In genomic region chr3:15064835-15065549, GRCh38 we compare ENCODE assay signal across 1 cellular context.
TF ChIP-seq lines count a peak whose summit lies in the region.

TSS of gene MRPS25 (minus strand) at chr3:15065315. CDS start at chr3:15065194, 121 bp downstream.

TF ChIP-seq in H1, 55 proteins besides CTCF, POLR2A, EP300 and RAD21 (continued from another document):
- TF ChIP-seq BACH1 (IDR thresholded peaks at IDR 0.05; ENCODE audit: low read length) = no peak; the same call in 1 of the 2 replicates
- 0 out of 2 replicates have a peak, but pooled peaks have one; percentile 17 for TF ChIP-seq SP1 (IDR thresholded peaks at IDR 0.05; ENCODE audit: low read depth, low read length)
- no peak for TF ChIP-seq EZH2 (IDR thresholded peaks at IDR 0.05; ENCODE audit: low read depth, low read length, severe bottlenecking)
- no peak for TF ChIP-seq TEAD4 (IDR thresholded peaks at IDR 0.05; ENCODE audit: low read depth, low read length)
- no peak for TF ChIP-seq CEBPB (IDR thresholded peaks at IDR 0.05; ENCODE audit: low read depth, low read length)
- no peak for TF ChIP-seq SUZ12 (IDR thresholded peaks at IDR 0.05; ENCODE audit: low read length)
- no peak; the same call in 1 of the 2 replicates for TF ChIP-seq YY1 (IDR thresholded peaks at IDR 0.05; ENCODE audit: low read depth, low read length)
- 0 out of 2 replicates have a peak, but pooled peaks have one; percentile 18 for TF ChIP-seq ATF2 (IDR thresholded peaks at IDR 0.05; ENCODE audit: low read length)
- no peak for TF ChIP-seq TCF12 (IDR thresholded peaks at IDR 0.05; ENCODE audit: low read depth, low read length)
- no peak for TF ChIP-seq BCL11A (IDR thresholded peaks at IDR 0.05; ENCODE audit: low read depth in 2 of 2, low read length in 2 of 2)
- TF ChIP-seq SIX5 (IDR thresholded peaks at IDR 0.05; ENCODE audit: low read depth, low read length) = peak; percentile 73
- TF ChIP-seq, protein P1, sequence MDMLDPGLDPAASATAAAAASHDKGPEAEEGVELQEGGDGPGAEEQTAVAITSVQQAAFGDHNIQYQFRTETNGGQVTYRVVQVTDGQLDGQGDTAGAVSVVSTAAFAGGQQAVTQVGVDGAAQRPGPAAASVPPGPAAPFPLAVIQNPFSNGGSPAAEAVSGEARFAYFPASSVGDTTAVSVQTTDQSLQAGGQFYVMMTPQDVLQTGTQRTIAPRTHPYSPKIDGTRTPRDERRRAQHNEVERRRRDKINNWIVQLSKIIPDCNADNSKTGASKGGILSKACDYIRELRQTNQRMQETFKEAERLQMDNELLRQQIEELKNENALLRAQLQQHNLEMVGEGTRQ (IDR thresholded peaks at IDR 0.05; ENCODE audit: low read length) = no peak
- peak; percentile 98 for TF ChIP-seq PHF8 (conservative IDR thresholded peaks at IDR 0.05; ENCODE audit: low read depth, low read length)
- TF ChIP-seq KDM5A (IDR thresholded peaks at IDR 0.05; ENCODE audit: low read length) = no peak
- no peak for TF ChIP-seq SAP30 (IDR thresholded peaks at IDR 0.05; ENCODE audit: insufficient read depth, insufficient replicate concordance, low read length)
- peak; percentile 86 for TF ChIP-seq CHD2 (IDR thresholded peaks at IDR 0.05; ENCODE audit: low read length)
- no peak for TF ChIP-seq JUND (IDR thresholded peaks at IDR 0.05; ENCODE audit: low read length)
- no peak for TF ChIP-seq ZNF274 (IDR thresholded peaks at IDR 0.05; ENCODE audit: borderline replicate concordance, extremely low read depth, low read length)
- peak; percentile 90 for TF ChIP-seq E2F6 (IDR thresholded peaks at IDR 0.05)
- TF ChIP-seq HDAC6 (IDR thresholded peaks at IDR 0.05; ENCODE audit: low read depth, low read length) = no peak
- 0 out of 2 replicates have a peak, but pooled peaks have one; percentile 70 for TF ChIP-seq SP4 (IDR thresholded peaks at IDR 0.05; ENCODE audit: low read length)
- TF ChIP-seq RFX5 (IDR thresholded peaks at IDR 0.05; ENCODE audit: borderline replicate concordance, low read depth, low read length) = no peak
- no peak for TF ChIP-seq SP2 (IDR thresholded peaks at IDR 0.05; ENCODE audit: low read length)
- no peak for TF ChIP-seq POU5F1 (IDR thresholded peaks at IDR 0.05; ENCODE audit: low read depth, low read length)
- TF ChIP-seq CBX8 (IDR thresholded peaks at IDR 0.05; ENCODE audit: borderline replicate concordance, low read depth, low read length) = no peak
- peak; percentile 89 for TF ChIP-seq POLR2AphosphoS5 (IDR thresholded peaks at IDR 0.05; ENCODE audit: low read depth, low read length)
- no peak for TF ChIP-seq CTBP2 (IDR thresholded peaks at IDR 0.05; ENCODE audit: borderline replicate concordance, insufficient read depth, insufficient read length, low read length)
- TF ChIP-seq MAX (IDR thresholded peaks at IDR 0.05) = peak; percentile 87
- no peak for TF ChIP-seq GTF2F1 (IDR thresholded peaks at IDR 0.05; ENCODE audit: borderline replicate concordance, low read depth, low read length)
- TF ChIP-seq KDM4A (IDR thresholded peaks at IDR 0.05; ENCODE audit: low read depth, low read length, severe bottlenecking) = peak; percentile 91
- no peak for TF ChIP-seq CREB1 (IDR thresholded peaks at IDR 0.05)
- TF ChIP-seq HDAC2 (IDR thresholded peaks at IDR 0.05; ENCODE audit: borderline replicate concordance in 1 of 2, low read depth in 2 of 2, low read length in 2 of 2) = peak in 1 of 2 experiments; percentile 82; a peak in 1 of 4 replicates
- no peak for TF ChIP-seq CBX5 (IDR thresholded peaks at IDR 0.05; ENCODE audit: low read depth, low read length)
- TF ChIP-seq CHD1 (IDR thresholded peaks at IDR 0.05; ENCODE audit: low read depth, low read length) = no peak
- no peak for TF ChIP-seq FOSL1 (IDR thresholded peaks at IDR 0.05; ENCODE audit: insufficient read depth, low read depth, low read length)
- peak; percentile 62; the same call in 1 of the 2 replicates for TF ChIP-seq KDM1A (IDR thresholded peaks at IDR 0.05; ENCODE audit: borderline replicate concordance, low read length)
- TF ChIP-seq ASH2L (IDR thresholded peaks at IDR 0.05; ENCODE audit: low read length) = peak; percentile 94
- no peak for TF ChIP-seq RNF2 (IDR thresholded peaks at IDR 0.05; ENCODE audit: borderline replicate concordance, low read depth, low read length, missing control alignments, poor library complexity, severe bottlenecking)
- peak; percentile 75 for TF ChIP-seq TBP (IDR thresholded peaks at IDR 0.05; ENCODE audit: low read depth, low read length)
- TF ChIP-seq, protein P2, sequence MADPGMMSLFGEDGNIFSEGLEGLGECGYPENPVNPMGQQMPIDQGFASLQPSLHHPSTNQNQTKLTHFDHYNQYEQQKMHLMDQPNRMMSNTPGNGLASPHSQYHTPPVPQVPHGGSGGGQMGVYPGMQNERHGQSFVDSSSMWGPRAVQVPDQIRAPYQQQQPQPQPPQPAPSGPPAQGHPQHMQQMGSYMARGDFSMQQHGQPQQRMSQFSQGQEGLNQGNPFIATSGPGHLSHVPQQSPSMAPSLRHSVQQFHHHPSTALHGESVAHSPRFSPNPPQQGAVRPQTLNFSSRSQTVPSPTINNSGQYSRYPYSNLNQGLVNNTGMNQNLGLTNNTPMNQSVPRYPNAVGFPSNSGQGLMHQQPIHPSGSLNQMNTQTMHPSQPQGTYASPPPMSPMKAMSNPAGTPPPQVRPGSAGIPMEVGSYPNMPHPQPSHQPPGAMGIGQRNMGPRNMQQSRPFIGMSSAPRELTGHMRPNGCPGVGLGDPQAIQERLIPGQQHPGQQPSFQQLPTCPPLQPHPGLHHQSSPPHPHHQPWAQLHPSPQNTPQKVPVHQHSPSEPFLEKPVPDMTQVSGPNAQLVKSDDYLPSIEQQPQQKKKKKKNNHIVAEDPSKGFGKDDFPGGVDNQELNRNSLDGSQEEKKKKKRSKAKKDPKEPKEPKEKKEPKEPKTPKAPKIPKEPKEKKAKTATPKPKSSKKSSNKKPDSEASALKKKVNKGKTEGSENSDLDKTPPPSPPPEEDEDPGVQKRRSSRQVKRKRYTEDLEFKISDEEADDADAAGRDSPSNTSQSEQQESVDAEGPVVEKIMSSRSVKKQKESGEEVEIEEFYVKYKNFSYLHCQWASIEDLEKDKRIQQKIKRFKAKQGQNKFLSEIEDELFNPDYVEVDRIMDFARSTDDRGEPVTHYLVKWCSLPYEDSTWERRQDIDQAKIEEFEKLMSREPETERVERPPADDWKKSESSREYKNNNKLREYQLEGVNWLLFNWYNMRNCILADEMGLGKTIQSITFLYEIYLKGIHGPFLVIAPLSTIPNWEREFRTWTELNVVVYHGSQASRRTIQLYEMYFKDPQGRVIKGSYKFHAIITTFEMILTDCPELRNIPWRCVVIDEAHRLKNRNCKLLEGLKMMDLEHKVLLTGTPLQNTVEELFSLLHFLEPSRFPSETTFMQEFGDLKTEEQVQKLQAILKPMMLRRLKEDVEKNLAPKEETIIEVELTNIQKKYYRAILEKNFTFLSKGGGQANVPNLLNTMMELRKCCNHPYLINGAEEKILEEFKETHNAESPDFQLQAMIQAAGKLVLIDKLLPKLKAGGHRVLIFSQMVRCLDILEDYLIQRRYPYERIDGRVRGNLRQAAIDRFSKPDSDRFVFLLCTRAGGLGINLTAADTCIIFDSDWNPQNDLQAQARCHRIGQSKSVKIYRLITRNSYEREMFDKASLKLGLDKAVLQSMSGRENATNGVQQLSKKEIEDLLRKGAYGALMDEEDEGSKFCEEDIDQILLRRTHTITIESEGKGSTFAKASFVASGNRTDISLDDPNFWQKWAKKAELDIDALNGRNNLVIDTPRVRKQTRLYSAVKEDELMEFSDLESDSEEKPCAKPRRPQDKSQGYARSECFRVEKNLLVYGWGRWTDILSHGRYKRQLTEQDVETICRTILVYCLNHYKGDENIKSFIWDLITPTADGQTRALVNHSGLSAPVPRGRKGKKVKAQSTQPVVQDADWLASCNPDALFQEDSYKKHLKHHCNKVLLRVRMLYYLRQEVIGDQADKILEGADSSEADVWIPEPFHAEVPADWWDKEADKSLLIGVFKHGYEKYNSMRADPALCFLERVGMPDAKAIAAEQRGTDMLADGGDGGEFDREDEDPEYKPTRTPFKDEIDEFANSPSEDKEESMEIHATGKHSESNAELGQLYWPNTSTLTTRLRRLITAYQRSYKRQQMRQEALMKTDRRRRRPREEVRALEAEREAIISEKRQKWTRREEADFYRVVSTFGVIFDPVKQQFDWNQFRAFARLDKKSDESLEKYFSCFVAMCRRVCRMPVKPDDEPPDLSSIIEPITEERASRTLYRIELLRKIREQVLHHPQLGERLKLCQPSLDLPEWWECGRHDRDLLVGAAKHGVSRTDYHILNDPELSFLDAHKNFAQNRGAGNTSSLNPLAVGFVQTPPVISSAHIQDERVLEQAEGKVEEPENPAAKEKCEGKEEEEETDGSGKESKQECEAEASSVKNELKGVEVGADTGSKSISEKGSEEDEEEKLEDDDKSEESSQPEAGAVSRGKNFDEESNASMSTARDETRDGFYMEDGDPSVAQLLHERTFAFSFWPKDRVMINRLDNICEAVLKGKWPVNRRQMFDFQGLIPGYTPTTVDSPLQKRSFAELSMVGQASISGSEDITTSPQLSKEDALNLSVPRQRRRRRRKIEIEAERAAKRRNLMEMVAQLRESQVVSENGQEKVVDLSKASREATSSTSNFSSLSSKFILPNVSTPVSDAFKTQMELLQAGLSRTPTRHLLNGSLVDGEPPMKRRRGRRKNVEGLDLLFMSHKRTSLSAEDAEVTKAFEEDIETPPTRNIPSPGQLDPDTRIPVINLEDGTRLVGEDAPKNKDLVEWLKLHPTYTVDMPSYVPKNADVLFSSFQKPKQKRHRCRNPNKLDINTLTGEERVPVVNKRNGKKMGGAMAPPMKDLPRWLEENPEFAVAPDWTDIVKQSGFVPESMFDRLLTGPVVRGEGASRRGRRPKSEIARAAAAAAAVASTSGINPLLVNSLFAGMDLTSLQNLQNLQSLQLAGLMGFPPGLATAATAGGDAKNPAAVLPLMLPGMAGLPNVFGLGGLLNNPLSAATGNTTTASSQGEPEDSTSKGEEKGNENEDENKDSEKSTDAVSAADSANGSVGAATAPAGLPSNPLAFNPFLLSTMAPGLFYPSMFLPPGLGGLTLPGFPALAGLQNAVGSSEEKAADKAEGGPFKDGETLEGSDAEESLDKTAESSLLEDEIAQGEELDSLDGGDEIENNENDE (IDR thresholded peaks at IDR 0.05; ENCODE audit: insufficient replicate concordance, low read length) = no peak
- TF ChIP-seq GABPA (IDR thresholded peaks at IDR 0.05; ENCODE audit: borderline replicate concordance, insufficient read depth, low read length) = no peak
- peak in 1 of 2 experiments; percentile 68; a peak in 2 of 4 replicates for TF ChIP-seq SIN3A (conservative IDR thresholded peaks at IDR 0.05 in 1 of 2, IDR thresholded peaks at IDR 0.05 in 1 of 2; ENCODE audit: low read depth in 1 of 2, low read length in 2 of 2)
- TF ChIP-seq NRF1 (IDR thresholded peaks at IDR 0.05; ENCODE audit: low read depth, low read length) = peak; percentile 76
- peak; percentile 21; the same call in 1 of the 2 replicates for TF ChIP-seq BRCA1 (IDR thresholded peaks at IDR 0.05; ENCODE audit: low read depth, low read length)
- peak; percentile 90 for TF ChIP-seq TAF1 (IDR thresholded peaks at IDR 0.05; ENCODE audit: low read depth, low read length)
